ENCODE assay signal across 18 cellular contexts in the genomic region with DNA sequence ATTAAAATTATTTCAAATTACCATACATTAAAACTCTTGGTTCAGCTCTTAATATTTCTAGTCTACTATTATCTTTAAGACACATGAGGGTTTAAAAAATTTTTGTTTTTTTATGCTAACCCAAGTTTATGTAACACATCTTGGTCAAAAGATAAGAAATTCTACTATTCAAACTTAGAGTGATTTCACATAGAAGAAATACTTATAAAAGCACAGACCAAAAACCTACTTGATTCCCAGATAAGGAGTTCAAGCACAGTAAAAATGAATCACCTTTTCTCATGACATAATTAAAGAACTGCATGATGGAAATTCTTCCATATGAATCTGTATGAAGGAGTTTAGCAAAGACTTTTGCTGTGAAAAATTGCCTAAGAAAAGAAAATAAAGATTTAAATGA. TPM values are rescaled to one million over a fixed set of nuclear protein-coding genes. Genes with fewer than 3 reads are reported as not detected.
DNase-seq lines count a peak whose midpoint lies in the region; FAIRE-seq lines count a peak whose summit lies in the region.
"Had no signal": no experiment of that assay in that cellular context is flagged by ENCODE, and none has a peak within 500 bp of the region (broad histone marks: within the 10 kb centered on the region; RNA-seq: fewer than 3 reads in every experiment).

No MANE protein-coding gene starts in this region.

- DNase-seq in amniotic epithelial cell (ENCODE audit: low read depth): peak; percentile 72
- DNase-seq in iris pigment epithelial cell (ENCODE audit: low read depth): peak; percentile 18
- no peak for DNase-seq in germinal center (ENCODE audit: low spot score)
- DNase-seq in cardiac septum (ENCODE audit: low spot score): no peak
- DNase-seq in COLO668 (lab: John Stamatoyannopoulos, UW; ENCODE audit: unreplicated experiment): no peak
- DNase-seq in activated CD4-positive, alpha-beta T cell treated with anti-CD3 and anti-CD28 coated beads for 1 hour: no peak
- DNase-seq: 8988T; CD4-positive, CD25-positive, alpha-beta regulatory T cell; CD8-positive, alpha-beta T cell; DMS 273 treated with DMSO at 0.1 percent for 48 hours; DMS79; EL; GF-D8; H9 had no signal

- peak; percentile 55 for FAIRE-seq in G401.6 (lab: Jason Lieb, UNC)
- FAIRE-seq: D721Med, GM12891, GM18507 had no signal

- intact Hi-C loops in cardiac septum (cut with DNase I): no loop called here

RNA-seq across cellular contexts. Expression of gene PPP2R3C, which starts 13.9 kb away (rescaled TPM):
- total RNA-seq in cardiac septum: 26.1 TPM

RNA-seq across cellular contexts. Expression of gene PRORP, which starts 14.5 kb away (rescaled TPM):
- total RNA-seq in cardiac septum: 19.6 TPM

Comparison
In these comparisons a context has a peak if more than half of its experiments do, and no peak if none do; other contexts are left out.
1. DNase-seq: peak in amniotic epithelial cell (single experiment) and iris pigment epithelial cell (single experiment); none in germinal center (single experiment), cardiac septum (single experiment), COLO668 (single experiment) and activated CD4-positive, alpha-beta T cell treated with anti-CD3 and anti-CD28 coated beads for 1 hour (single experiment).